In genomic region chr4:76589402-76589801, GRCh38 we compare ENCODE assay signal across 12 cellular contexts.
DNase-seq lines count a peak whose midpoint lies in the region; ATAC-seq and TF ChIP-seq lines count a peak whose summit lies in the region.
"Had no signal": no experiment of that assay in that cellular context is flagged by ENCODE, and none has a peak within 500 bp of the region (broad histone marks: within the 10 kb centered on the region; RNA-seq: fewer than 3 reads in every experiment).

No MANE protein-coding gene starts in this region.

- DNase-seq in endothelial cell (ENCODE audit: low spot score) = no peak
- peak; percentile 64 for DNase-seq in mucosa of gallbladder (ENCODE audit: low spot score)
- DNase-seq in activated T-cell treated with anti-CD3 and anti-CD28 coated beads, Interleukin-2, amount 50 U/mL, for 72 hours = no peak
- no peak for DNase-seq in stimulated activated CD4-positive, alpha-beta T cell treated with anti-CD3 and anti-CD28 coated beads, Interleukin-4, amount 100 ng/mL, for 24 hours
- DNase-seq: NCI-H1417 treated with DMSO at 0.1 percent for 48 hours, uterus had no signal

- peak overlapping the region; percentile 87 for H3K27ac Mint-ChIP-seq in endothelial cell (ENCODE audit: unreplicated experiment)
- no peak overlapping the region for H3K27ac Mint-ChIP-seq in activated T-cell treated with anti-CD3 and anti-CD28 coated beads, Interleukin-2, amount 50 U/mL, for 72 hours
- H3K27ac Mint-ChIP-seq: B cell had no signal

- no peaks in the 10 kb centered on the region for H3K36me3 Mint-ChIP-seq in endothelial cell (ENCODE audit: low read depth, unreplicated experiment)
- H3K36me3 Mint-ChIP-seq in activated T-cell treated with anti-CD3 and anti-CD28 coated beads, Interleukin-2, amount 50 U/mL, for 72 hours (ENCODE audit: insufficient read depth in 2 of 2) = no peaks in the 10 kb centered on the region

- no peak for TF ChIP-seq CTCF in endothelial cell (IDR thresholded peaks at IDR 0.05; ENCODE audit: unreplicated experiment)

- no peaks in the 10 kb centered on the region for H3K27me3 ChIP-seq in ACC112 (ENCODE audit: insufficient read depth, low read length)
- H3K27me3 ChIP-seq: uterus had no signal

- no peaks in the 10 kb centered on the region for H3K27me3 Mint-ChIP-seq in endothelial cell (ENCODE audit: unreplicated experiment)
- H3K27me3 Mint-ChIP-seq in activated T-cell treated with anti-CD3 and anti-CD28 coated beads, Interleukin-2, amount 50 U/mL, for 72 hours (ENCODE audit: low read depth) = peaks cover 59% of the 10 kb centered on the region

- no peak overlapping the region for H3K4me3 Mint-ChIP-seq in endothelial cell (ENCODE audit: unreplicated experiment)
- H3K4me3 Mint-ChIP-seq in activated T-cell treated with anti-CD3 and anti-CD28 coated beads, Interleukin-2, amount 50 U/mL, for 72 hours = no peak overlapping the region
- H3K4me3 Mint-ChIP-seq: B cell had no signal

- no peak overlapping the region for H3K4me3 ChIP-seq in ACC112 (ENCODE audit: low read depth, low read length)
- H3K4me3 ChIP-seq: uterus had no signal

- no peak overlapping the region for H2AFZ ChIP-seq in ACC112 (ENCODE audit: low read length, unreplicated experiment)

- H3K36me3 ChIP-seq in ACC112 (ENCODE audit: insufficient read depth, low read length) = no peaks in the 10 kb centered on the region
- H3K36me3 ChIP-seq: uterus had no signal

- no peak for TF ChIP-seq RAD21 in Ishikawa (IDR thresholded peaks at IDR 0.05; ENCODE audit: low read depth)

- no peak; the same call in 1 of the 2 replicates for TF ChIP-seq EP300 in Ishikawa (IDR thresholded peaks at IDR 0.05; ENCODE audit: borderline replicate concordance)

- no peaks in the 10 kb centered on the region for H3K9me3 Mint-ChIP-seq in endothelial cell (ENCODE audit: unreplicated experiment)
- no peaks in the 10 kb centered on the region for H3K9me3 Mint-ChIP-seq in activated T-cell treated with anti-CD3 and anti-CD28 coated beads, Interleukin-2, amount 50 U/mL, for 72 hours

- peaks cover 19% of the 10 kb centered on the region for H3K4me1 Mint-ChIP-seq in endothelial cell (ENCODE audit: unreplicated experiment)
- peaks cover 7% of the 10 kb centered on the region for H3K4me1 Mint-ChIP-seq in activated T-cell treated with anti-CD3 and anti-CD28 coated beads, Interleukin-2, amount 50 U/mL, for 72 hours (ENCODE audit: low read depth)

- no peaks in the 10 kb centered on the region for H3K79me2 ChIP-seq in ACC112 (ENCODE audit: control insufficient read depth, insufficient read depth, low read length, unreplicated experiment)

- H3K27ac ChIP-seq in ACC112 (ENCODE audit: low read depth, low read length) = peak overlapping the region; percentile 74

- peaks cover 16% of the 10 kb centered on the region for H3K4me1 ChIP-seq in ACC112 (ENCODE audit: control insufficient read depth, insufficient read depth, low read length, unreplicated experiment)
- H3K4me1 ChIP-seq: uterus had no signal

- no peak for ATAC-seq in activated T-cell treated with anti-CD3 and anti-CD28 coated beads, Interleukin-2, amount 50 U/mL, for 72 hours (replicated peaks in 1 of 2)
- ATAC-seq in HG03520 (IDR thresholded peaks at IDR 0.05; ENCODE audit: unreplicated experiment) = no peak
- no peak for ATAC-seq in HG02610 (IDR thresholded peaks at IDR 0.05; ENCODE audit: unreplicated experiment)
- ATAC-seq: esophagus mucosa had no signal

TF ChIP-seq in Ishikawa, 13 proteins besides CTCF, POLR2A, EP300 and RAD21:
- TF ChIP-seq TEAD4 (IDR thresholded peaks at IDR 0.05) (peak; percentile 88), TCF12 (IDR thresholded peaks at IDR 0.05; ENCODE audit: low read depth) (no peak), FOXM1 (IDR thresholded peaks at IDR 0.05; ENCODE audit: borderline replicate concordance, low read depth) (no peak), NFIC (IDR thresholded peaks at IDR 0.05) (peak; percentile 55), CEBPB (IDR thresholded peaks at IDR 0.05) (no peak), ZBTB7A (IDR thresholded peaks at IDR 0.05; ENCODE audit: low read depth) (no peak), REST (IDR thresholded peaks at IDR 0.05; ENCODE audit: low read depth) (no peak), TAF1 (IDR thresholded peaks at IDR 0.05; ENCODE audit: low read depth) (no peak), EGR1 (IDR thresholded peaks at IDR 0.05) (no peak), CREB1 (IDR thresholded peaks at IDR 0.05; ENCODE audit: low read depth) (no peak), USF1 (IDR thresholded peaks at IDR 0.05) (no peak), YY1 (IDR thresholded peaks at IDR 0.05; ENCODE audit: low read depth) (no peak)
- TF ChIP-seq, protein P1, sequence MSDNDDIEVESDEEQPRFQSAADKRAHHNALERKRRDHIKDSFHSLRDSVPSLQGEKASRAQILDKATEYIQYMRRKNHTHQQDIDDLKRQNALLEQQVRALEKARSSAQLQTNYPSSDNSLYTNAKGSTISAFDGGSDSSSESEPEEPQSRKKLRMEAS (IDR thresholded peaks at IDR 0.05) = no peak; the same call in 1 of the 2 replicates
